In the genomic region with DNA sequence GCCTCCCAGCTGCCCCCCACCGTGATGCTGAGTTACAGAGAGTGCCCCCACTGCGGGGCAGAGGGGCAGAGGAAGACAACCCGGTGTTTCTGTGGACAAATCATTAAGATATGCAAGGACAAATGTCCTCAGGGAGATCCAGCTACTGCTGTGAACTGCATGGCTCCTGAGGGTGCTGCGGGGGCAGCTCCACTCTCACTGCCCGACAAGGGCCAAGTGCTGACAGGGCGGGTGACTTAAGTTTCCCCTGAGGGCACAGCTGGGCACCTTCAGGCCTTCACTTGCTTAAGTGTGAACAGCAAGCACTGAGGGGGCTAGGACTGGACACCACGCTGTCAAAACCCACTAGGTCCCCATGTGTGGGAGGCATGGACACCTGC, we compare ENCODE assay signal across 18 cellular contexts. TPM values are rescaled to one million over a fixed set of nuclear protein-coding genes. Genes with fewer than 3 reads are reported as not detected.
A peak's percentile ranks its signal among the peaks of the same experiment; 100 is the strongest.
DNase-seq lines count a peak whose midpoint lies in the region; ATAC-seq and TF ChIP-seq lines count a peak whose summit lies in the region.
"Had no signal": no experiment of that assay in that cellular context is flagged by ENCODE, and none has a peak within 500 bp of the region (broad histone marks: within the 10 kb centered on the region; RNA-seq: fewer than 3 reads in every experiment).

No MANE protein-coding gene starts in this region.

- DNase-seq in activated T-cell treated with anti-CD3 and anti-CD28 coated beads, Interleukin-2, amount 50 U/mL, for 24 hours, result no peak
- DNase-seq in activated T-cell treated with anti-CD3 and anti-CD28 coated beads, Interleukin-2, amount 50 U/mL, for 4 hours, result no peak
- peak; percentile 73 for DNase-seq in NCI-H146 treated with DMSO at 0.1 percent for 48 hours (lab: John Stamatoyannopoulos, UW; ENCODE audit: unreplicated experiment)
- DNase-seq in chondrocyte (ENCODE audit: low spot score), result peak; percentile 60
- DNase-seq in cerebellar cortex (ENCODE audit: low spot score), result no peak
- no peak for DNase-seq in prostate gland (ENCODE audit: low spot score)
- DNase-seq: ACHN, cortex of kidney, GOT3, islet precursor cell, occipital lobe, spleen had no signal

- H3K36me3 ChIP-seq in rectal smooth muscle tissue (ENCODE audit: control insufficient read depth, insufficient read depth, low read length) (peaks cover 46% of the 10 kb centered on the region), prostate gland (peaks cover 3 to 38% of the 10 kb centered on the region in 2 donors)

- H3K4me3 ChIP-seq in rectal smooth muscle tissue (ENCODE audit: low read length), result no peak overlapping the region
- H3K4me3 ChIP-seq in prostate gland, result no peak overlapping the region
- H3K4me3 ChIP-seq: heart left ventricle, spleen had no signal

- H3K27me3 ChIP-seq in rectal smooth muscle tissue (ENCODE audit: control insufficient read depth, insufficient read depth, low read length) (no peaks in the 10 kb centered on the region), prostate gland (replicated peaks; ENCODE audit: insufficient read depth) (no peaks in the 10 kb centered on the region)
- H3K27me3 ChIP-seq: heart left ventricle, spleen had no signal

- peaks cover 6% of the 10 kb centered on the region for H3K4me1 ChIP-seq in rectal smooth muscle tissue (ENCODE audit: control insufficient read depth, insufficient read depth, low read length)
- H3K4me1 ChIP-seq in prostate gland (replicated peaks), result peaks cover 13% of the 10 kb centered on the region

- no peak overlapping the region for H3K9ac ChIP-seq in rectal smooth muscle tissue (ENCODE audit: low read length)

- peaks cover 12% of the 10 kb centered on the region for H3K4me1 Mint-ChIP-seq in activated T-cell treated with anti-CD3 and anti-CD28 coated beads, Interleukin-2, amount 50 U/mL, for 24 hours (ENCODE audit: low read depth)
- peaks cover 26% of the 10 kb centered on the region for H3K4me1 Mint-ChIP-seq in activated T-cell treated with anti-CD3 and anti-CD28 coated beads, Interleukin-2, amount 50 U/mL, for 4 hours (ENCODE audit: low read depth)
- peaks cover 20% of the 10 kb centered on the region for H3K4me1 Mint-ChIP-seq in chondrocyte (ENCODE audit: low read depth)

- intact Hi-C loops in prostate gland (cut with DNase I), result no loop called here

- 90% methylated on average over 7 of the region's 7 CpGs for WGBS in prostate gland

- H3K27ac ChIP-seq in rectal smooth muscle tissue (ENCODE audit: low read depth, low read length), result peak overlapping the region; percentile 83
- H3K27ac ChIP-seq in prostate gland, result peak overlapping the region in 1 of 2 donors; percentile 46

- no peak overlapping the region for H3K4me3 Mint-ChIP-seq in activated T-cell treated with anti-CD3 and anti-CD28 coated beads, Interleukin-2, amount 50 U/mL, for 24 hours
- H3K4me3 Mint-ChIP-seq in activated T-cell treated with anti-CD3 and anti-CD28 coated beads, Interleukin-2, amount 50 U/mL, for 4 hours, result no peak overlapping the region
- peak overlapping the region; percentile 6 for H3K4me3 Mint-ChIP-seq in chondrocyte (ENCODE audit: unreplicated experiment)
- H3K4me3 Mint-ChIP-seq: activated CD4-positive, alpha-beta T cell treated with anti-CD3 and anti-CD28 coated beads, Interleukin-2, amount 10 ng/mL, durations not matched to agents 24 days and 14 days; mesothelial cell of epicardium; stimulated activated naive CD8-positive, alpha-beta T cell treated with anti-CD3 and anti-CD28 coated beads, Interleukin-15, Interleukin-2, amounts not matched to agents 100 ng/mL and 50 ng/mL, for 24 hours had no signal

- TF ChIP-seq POLR2A in prostate gland (IDR thresholded peaks at IDR 0.05), result no peak

- no peaks in the 10 kb centered on the region for H3K27me3 Mint-ChIP-seq in activated T-cell treated with anti-CD3 and anti-CD28 coated beads, Interleukin-2, amount 50 U/mL, for 24 hours
- no peaks in the 10 kb centered on the region for H3K27me3 Mint-ChIP-seq in activated T-cell treated with anti-CD3 and anti-CD28 coated beads, Interleukin-2, amount 50 U/mL, for 4 hours (ENCODE audit: low read depth)
- no peaks in the 10 kb centered on the region for H3K27me3 Mint-ChIP-seq in chondrocyte (ENCODE audit: low read depth)
- H3K27me3 Mint-ChIP-seq: activated CD4-positive, alpha-beta T cell treated with anti-CD3 and anti-CD28 coated beads, Interleukin-2, amount 10 ng/mL, durations not matched to agents 24 days and 14 days; stimulated activated naive CD8-positive, alpha-beta T cell treated with anti-CD3 and anti-CD28 coated beads, Interleukin-15, Interleukin-2, amounts not matched to agents 100 ng/mL and 50 ng/mL, for 24 hours had no signal

- H3K36me3 Mint-ChIP-seq in activated T-cell treated with anti-CD3 and anti-CD28 coated beads, Interleukin-2, amount 50 U/mL, for 24 hours (ENCODE audit: low read depth), result peaks cover 81% of the 10 kb centered on the region
- peaks cover 28% of the 10 kb centered on the region for H3K36me3 Mint-ChIP-seq in activated T-cell treated with anti-CD3 and anti-CD28 coated beads, Interleukin-2, amount 50 U/mL, for 4 hours (ENCODE audit: insufficient read depth)
- peaks cover 34% of the 10 kb centered on the region for H3K36me3 Mint-ChIP-seq in chondrocyte (ENCODE audit: low read depth)

- peak overlapping the region; percentile 66 for H3K27ac Mint-ChIP-seq in activated T-cell treated with anti-CD3 and anti-CD28 coated beads, Interleukin-2, amount 50 U/mL, for 24 hours
- peak overlapping the region; percentile 91 for H3K27ac Mint-ChIP-seq in chondrocyte (ENCODE audit: unreplicated experiment)
- H3K27ac Mint-ChIP-seq: activated CD4-positive, alpha-beta T cell treated with anti-CD3 and anti-CD28 coated beads, Interleukin-2, amount 10 ng/mL, durations not matched to agents 24 days and 14 days; mesothelial cell of epicardium; stimulated activated naive CD8-positive, alpha-beta T cell treated with anti-CD3 and anti-CD28 coated beads, Interleukin-15, Interleukin-2, amounts not matched to agents 100 ng/mL and 50 ng/mL, for 24 hours had no signal

- no peaks in the 10 kb centered on the region for H3K9me3 ChIP-seq in prostate gland
- H3K9me3 ChIP-seq: heart left ventricle, spleen had no signal

- H3K9me3 Mint-ChIP-seq in activated T-cell treated with anti-CD3 and anti-CD28 coated beads, Interleukin-2, amount 50 U/mL, for 24 hours, result no peaks in the 10 kb centered on the region
- no peaks in the 10 kb centered on the region for H3K9me3 Mint-ChIP-seq in activated T-cell treated with anti-CD3 and anti-CD28 coated beads, Interleukin-2, amount 50 U/mL, for 4 hours
- H3K9me3 Mint-ChIP-seq in chondrocyte (ENCODE audit: low read depth), result no peaks in the 10 kb centered on the region
- H3K9me3 Mint-ChIP-seq: activated CD4-positive, alpha-beta T cell treated with anti-CD3 and anti-CD28 coated beads, Interleukin-2, amount 10 ng/mL, durations not matched to agents 24 days and 14 days; mesothelial cell of epicardium; stimulated activated naive CD8-positive, alpha-beta T cell treated with anti-CD3 and anti-CD28 coated beads, Interleukin-15, Interleukin-2, amounts not matched to agents 100 ng/mL and 50 ng/mL, for 24 hours had no signal

- no peak for ATAC-seq in activated T-cell treated with anti-CD3 and anti-CD28 coated beads, Interleukin-2, amount 50 U/mL, for 4 hours
- ATAC-seq in GM19463 (IDR thresholded peaks at IDR 0.05; ENCODE audit: unreplicated experiment), result no peak

- TF ChIP-seq CTCF in chondrocyte (IDR thresholded peaks at IDR 0.05) (no peak), prostate gland (IDR thresholded peaks at IDR 0.05) (no peak)

RNA-seq across cellular contexts. Expression of gene TCFL5, which starts 26.2 kb away (rescaled TPM):
- 1 to 10 TPM; 4.4 to 4.9 (median 4.5) TPM for total RNA-seq in activated T-cell treated with anti-CD3 and anti-CD28 coated beads, Interleukin-2, amount 50 U/mL, for 4 hours
- total RNA-seq in chondrocyte (12.7 to 20.0 TPM (median 13.0 TPM) in 3 replicates), prostate gland (10 to 100 TPM in 1 of 2 donors, 1 to 10 TPM in 1; 7.1 to 24.8 TPM)

RNA-seq across cellular contexts. Expression of gene DIDO1, which starts 38.5 kb away (rescaled TPM):
- 10 to 100 TPM; 44.9 to 49.9 (median 47.4) TPM for total RNA-seq in activated T-cell treated with anti-CD3 and anti-CD28 coated beads, Interleukin-2, amount 50 U/mL, for 4 hours
- total RNA-seq in chondrocyte, result 41.6 to 53.8 TPM (median 42.5 TPM) in 3 replicates
- total RNA-seq in prostate gland, result 10 to 100 TPM; 68.5 to 75.9 TPM

RNA-seq across cellular contexts. Expression of gene GID8, which starts 50.1 kb away (rescaled TPM):
- 10 to 100 TPM; 42.7 to 52.9 (median 47.4) TPM for total RNA-seq in activated T-cell treated with anti-CD3 and anti-CD28 coated beads, Interleukin-2, amount 50 U/mL, for 4 hours
- total RNA-seq in chondrocyte (26.3 to 30.7 TPM (median 29.7 TPM) in 3 replicates), prostate gland (10 to 100 TPM; 38.7 to 42.7 TPM)

Comparison
In these comparisons a context has a peak if more than half of its experiments do, and no peak if none do; other contexts are left out.
1. DNase-seq: peak in NCI-H146 treated with DMSO at 0.1 percent for 48 hours (single experiment) and chondrocyte (single experiment); none in activated T-cell treated with anti-CD3 and anti-CD28 coated beads, Interleukin-2, amount 50 U/mL, for 24 hours (single experiment), activated T-cell treated with anti-CD3 and anti-CD28 coated beads, Interleukin-2, amount 50 U/mL, for 4 hours (single experiment), cerebellar cortex (single experiment) and prostate gland (single experiment).